Comparison of ENCODE assay signal across 8 cellular contexts in the genomic region with DNA sequence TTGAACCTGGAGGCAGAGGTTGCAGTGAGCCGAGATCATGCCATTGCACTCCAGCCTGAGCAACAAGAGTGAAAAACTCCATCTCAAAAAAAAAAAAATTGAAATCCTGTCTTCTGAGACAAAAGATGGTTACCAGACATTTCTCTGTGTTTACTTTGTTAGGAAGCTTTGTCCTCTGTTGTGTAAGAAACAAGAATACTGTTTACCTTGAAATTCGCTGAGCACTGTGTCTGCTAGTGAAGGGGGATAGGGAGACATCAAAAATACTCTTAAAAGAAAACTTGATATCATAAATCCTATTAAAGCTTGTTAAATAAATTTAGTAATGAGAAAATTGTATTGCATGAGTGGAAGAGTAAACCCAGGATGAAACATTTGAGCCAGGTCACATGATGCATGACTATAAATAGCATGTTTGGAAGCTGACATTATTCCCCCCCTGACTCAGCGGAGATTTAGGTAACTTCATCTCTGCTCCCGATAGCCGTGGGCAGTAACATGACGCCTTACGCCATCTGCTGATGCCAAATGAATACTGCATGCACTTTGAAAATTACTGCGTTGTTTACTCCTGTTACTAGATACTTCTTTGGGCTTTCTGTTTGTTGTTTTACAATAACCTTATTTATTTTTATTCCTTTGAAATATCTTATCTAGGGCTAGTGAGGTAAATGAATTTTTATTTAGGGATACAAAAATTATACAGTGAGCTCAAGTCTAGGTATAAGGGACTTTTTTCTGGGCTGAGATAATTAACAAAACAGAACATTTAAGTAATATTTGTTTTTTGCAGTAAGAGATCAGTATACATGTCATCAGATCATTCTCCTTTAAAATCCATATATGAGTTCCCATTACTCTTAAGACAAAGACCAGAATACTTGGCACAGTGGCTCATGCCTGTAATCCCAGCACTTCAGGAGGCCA.
A peak's percentile ranks its signal among the peaks of the same experiment; 100 is the strongest.
DNase-seq lines count a peak whose midpoint lies in the region; ATAC-seq, FAIRE-seq and TF ChIP-seq lines count a peak whose summit lies in the region.

No MANE protein-coding gene starts in this region.

- no peaks in the 10 kb centered on the region for H3K9me3 ChIP-seq in DND-41 (ENCODE audit: insufficient read depth, low read length, severe bottlenecking)

- no peak overlapping the region for H3K4me2 ChIP-seq in DND-41 (ENCODE audit: insufficient read depth, low read length)

- no peak overlapping the region for H3K27ac ChIP-seq in DND-41 (ENCODE audit: low read length)

- H3K27me3 ChIP-seq in DND-41 (ENCODE audit: insufficient read depth, low read length, poor library complexity): no peaks in the 10 kb centered on the region

- H3K79me2 ChIP-seq in DND-41 (ENCODE audit: insufficient read depth, low read length): no peaks in the 10 kb centered on the region

- no peak overlapping the region for H3K4me3 ChIP-seq in DND-41 (ENCODE audit: low read depth in 1 of 2, low read length in 2 of 2)

- peak; percentile 83 for ATAC-seq in DND-41 (ENCODE audit: insufficient read depth, low read depth)
- peak; percentile 61 for ATAC-seq in HG02759 (IDR thresholded peaks at IDR 0.05; ENCODE audit: unreplicated experiment)
- ATAC-seq in left colon: peak; percentile 82

- intact Hi-C loops in left colon (cut with DNase I, micrococcal nuclease): loop anchor here (5.0 kb wide), 1 partner anchor 183 kb away; no protein-coding TSS in a partner anchor

- no peak overlapping the region for H2AFZ ChIP-seq in DND-41 (ENCODE audit: low read depth, low read length)

- H3K9ac ChIP-seq in DND-41 (ENCODE audit: low read depth, low read length): no peak overlapping the region

- H4K20me1 ChIP-seq in DND-41 (ENCODE audit: insufficient read depth, low read length): no peaks in the 10 kb centered on the region

- DNase-seq in DND-41 (peak; percentile 57), NCI-H2107 (lab: John Stamatoyannopoulos, UW) (peak; percentile 69), left colon (peak; percentile 47 to 51), ecto neural progenitor cell (ENCODE audit: low spot score) (no peak)
- peak; percentile 27 for DNase-seq in central memory CD4-positive, alpha-beta T cell
- DNase-seq in stimulated activated CD4-positive, alpha-beta T cell treated with anti-CD3 and anti-CD28 coated beads, Interleukin-2, amount 100 ng/mL, for 48 hours: peak; percentile 43 to 58

- peak; percentile 89 for TF ChIP-seq CTCF in DND-41 (IDR thresholded peaks at IDR 0.05; ENCODE audit: borderline replicate concordance, extremely low read depth, low read length, poor library complexity, severe bottlenecking)

- H3K4me1 ChIP-seq in DND-41 (ENCODE audit: insufficient read depth, low read length): no peaks in the 10 kb centered on the region

- peak; percentile 94 for FAIRE-seq in TTC549 (lab: Jason Lieb, UNC)

- H3K36me3 ChIP-seq in DND-41 (ENCODE audit: insufficient read depth, low read length): peaks cover 23% of the 10 kb centered on the region
